ENCODE assay signal across 9 cellular contexts in genomic region chr11:114060402-114061052, GRCh38. TPM values are rescaled to one million over a fixed set of nuclear protein-coding genes. Genes with fewer than 3 reads are reported as not detected.
A peak's percentile ranks its signal among the peaks of the same experiment; 100 is the strongest.
DNase-seq lines count a peak whose midpoint lies in the region; ATAC-seq, FAIRE-seq and TF ChIP-seq lines count a peak whose summit lies in the region.
"Had no signal": no experiment of that assay in that cellular context is flagged by ENCODE, and none has a peak within 500 bp of the region (broad histone marks: within the 10 kb centered on the region; RNA-seq: fewer than 3 reads in every experiment).

No MANE protein-coding gene starts in this region.

- H3K36me3 ChIP-seq in RWPE2 (ENCODE audit: low read depth), result peaks cover 41% of the 10 kb centered on the region
- no peaks in the 10 kb centered on the region for H3K36me3 ChIP-seq in HepG2 (replicated peaks in 1 of 2; ENCODE audit: control insufficient read depth in 1 of 2, insufficient read depth in 2 of 2, low read length in 2 of 2)
- H3K36me3 ChIP-seq in subcutaneous abdominal adipose tissue (ENCODE audit: control insufficient read depth in 5 of 5, insufficient read depth in 5 of 5, low read length in 5 of 5), result peaks cover 0 to 26% (median 24%) of the 10 kb centered on the region in 5 donors

- TF ChIP-seq POLR2A in HepG2 (IDR thresholded peaks at IDR 0.05; ENCODE audit: insufficient read depth in 1 of 2, low read depth in 2 of 2, low read length in 2 of 2), result no peak

- DNase-seq in G401 (ENCODE audit: low spot score), result peak; percentile 39
- no peak for DNase-seq in RWPE2 (ENCODE audit: low spot score)
- DNase-seq in HepG2 (ENCODE audit: low spot score), result no peak
- no peak for DNase-seq in GM13977 (ENCODE audit: low spot score)
- DNase-seq in H4 (ENCODE audit: low spot score), result no peak

- H3K4me2 ChIP-seq in HepG2 (ENCODE audit: low read depth, low read length), result peak overlapping the region; percentile 58

- no peak overlapping the region for H2AFZ ChIP-seq in HepG2 (ENCODE audit: low read length)

- intact Hi-C loops in HepG2 (cut with micrococcal nuclease; ENCODE audit: unreplicated experiment), result no loop called here

- POLR2A ChIA-PET in HepG2 (lab: Yijun Ruan, JAX), result no interaction called here

- peaks cover 16% of the 10 kb centered on the region for H3K27me3 ChIP-seq in RWPE2 (ENCODE audit: insufficient read depth, poor library complexity, severe bottlenecking)
- peaks cover 10 to 83% of the 10 kb centered on the region in 2 experiments for H3K27me3 ChIP-seq in HepG2 (ENCODE audit: control insufficient read depth in 1 of 2, insufficient read depth in 2 of 2, low read length in 2 of 2)
- H3K27me3 ChIP-seq in subcutaneous abdominal adipose tissue (ENCODE audit: control insufficient read depth in 5 of 5, insufficient read depth in 4 of 5, low read length in 5 of 5), result no peaks in the 10 kb centered on the region

- peak; percentile 32 for ATAC-seq in RWPE2 (ENCODE audit: low read depth)
- peak; percentile 78 for ATAC-seq in HepG2
- no peak for ATAC-seq in HG03378 (IDR thresholded peaks at IDR 0.05; ENCODE audit: unreplicated experiment)

- no peak for FAIRE-seq in HepG2 (lab: Jason Lieb, UNC)

- 0 out of 2 replicates have a peak, but pooled peaks cover 4% of the 10 kb centered on the region for H4K20me1 ChIP-seq in HepG2 (ENCODE audit: insufficient read depth, low read length)

- CTCF ChIA-PET in HepG2 (lab: Yijun Ruan, JAX; ENCODE audit: low intra/inter-chr PET ratio, low total read pairs), result no interaction called here

- WGBS in HepG2 (ENCODE audit: low lambda C conversion rate), result 1% methylated on average over 26 of the region's 78 CpGs

- H3K9me3 ChIP-seq in RWPE2 (ENCODE audit: severe bottlenecking), result no peaks in the 10 kb centered on the region
- no peaks in the 10 kb centered on the region for H3K9me3 ChIP-seq in HepG2 (ENCODE audit: low read length)
- no peaks in the 10 kb centered on the region for H3K9me3 ChIP-seq in subcutaneous abdominal adipose tissue (ENCODE audit: control insufficient read depth in 5 of 5, low read length in 5 of 5)

- H3K9ac ChIP-seq in HepG2 (ENCODE audit: insufficient read depth, low read depth, low read length) (no peak overlapping the region), subcutaneous abdominal adipose tissue (ENCODE audit: low read length in 5 of 5) (peak overlapping the region in 4 of 5 donors; percentile 80 to 87 (median 82))

- TF ChIP-seq EP300 in HepG2 (IDR thresholded peaks at IDR 0.05; ENCODE audit: low read depth in 2 of 2, low read length in 2 of 2) (no peak), HepG2 (CRISPR knock-in tag; IDR thresholded peaks at IDR 0.05; ENCODE audit: borderline replicate concordance) (no peak)

- no TSS peak for BruUV-seq in HepG2 (replicated peaks; lab: Mats Ljungman, UMichigan)

- H3K27ac ChIP-seq in RWPE2 (ENCODE audit: poor library complexity, severe bottlenecking), result peak overlapping the region; percentile 49
- H3K27ac ChIP-seq in cingulate gyrus (ENCODE audit: low read depth, low read length), result peak overlapping the region; percentile 94
- H3K27ac ChIP-seq in HepG2 (ENCODE audit: extremely low read length, insufficient read depth, low read length), result no peak overlapping the region
- H3K27ac ChIP-seq in subcutaneous abdominal adipose tissue (ENCODE audit: low read depth, low read length), result peak overlapping the region; percentile 86

- no peaks in the 10 kb centered on the region for H3K79me2 ChIP-seq in HepG2 (ENCODE audit: insufficient read depth, low read length)

- TF ChIP-seq CTCF in RWPE2 (IDR thresholded peaks at IDR 0.05; ENCODE audit: poor library complexity, severe bottlenecking), result no peak
- no peak for TF ChIP-seq CTCF in HepG2 (CRISPR knock-in tag; IDR thresholded peaks at IDR 0.05)
- TF ChIP-seq CTCF in GM13977 (IDR thresholded peaks at IDR 0.05; ENCODE audit: extremely low read depth, insufficient read depth, missing control alignments), result no peak

- TF ChIP-seq RAD21 in HepG2 (CRISPR knock-in tag; IDR thresholded peaks at IDR 0.05), result no peak

- H3K4me1 ChIP-seq in RWPE2 (ENCODE audit: insufficient read depth, poor library complexity, severe bottlenecking), result peaks cover 3% of the 10 kb centered on the region
- no peaks in the 10 kb centered on the region for H3K4me1 ChIP-seq in HepG2 (ENCODE audit: insufficient read depth, low read length)
- peaks cover 8 to 57% (median 55%) of the 10 kb centered on the region in 5 donors for H3K4me1 ChIP-seq in subcutaneous abdominal adipose tissue (ENCODE audit: control insufficient read depth in 5 of 5, insufficient read depth in 5 of 5, low read length in 5 of 5)

- H3K4me3 ChIP-seq in RWPE2 (ENCODE audit: severe bottlenecking) (peak overlapping the region; percentile 68), HepG2 (replicated peaks in 1 of 3; ENCODE audit: insufficient read depth in 1 of 3, low read depth in 2 of 3, low read length in 3 of 3) (peak overlapping the region; percentile 21 to 64 (median 39); a peak in 5 of 6 replicates), subcutaneous abdominal adipose tissue (ENCODE audit: low read depth in 1 of 5, low read length in 5 of 5) (peak overlapping the region; percentile 88 to 97 (median 95))

- in situ Hi-C loops in G401 (cut with HindIII; ENCODE audit: low sequenced_read_pairs), result no loop called here
- in situ Hi-C loops in HepG2 (cut with HindIII; ENCODE audit: extremely low pct_ligation_motif_present, low pct_unique_long_range_greater_than_20kb), result no loop called here
- in situ Hi-C loops in GM13977 (cut with MboI; ENCODE audit: low pct_unique_long_range_greater_than_20kb, low sequenced_read_pairs, unreplicated experiment), result no loop called here

TF ChIP-seq in HepG2, 621 proteins besides CTCF, POLR2A, EP300 and RAD21:
- peak; percentile 32; the same call in 1 of the 2 replicates for TF ChIP-seq UBTF (CRISPR knock-in tag; IDR thresholded peaks at IDR 0.05)
- peak; percentile 33 for TF ChIP-seq HNRNPLL (IDR thresholded peaks at IDR 0.05; ENCODE audit: low read depth, low read length, poor library complexity, severe bottlenecking)
- TF ChIP-seq JUNB (CRISPR knock-in tag; IDR thresholded peaks at IDR 0.05; ENCODE audit: borderline replicate concordance), result no peak
- peak; percentile 87; the same call in 1 of the 2 replicates for TF ChIP-seq ZNF800 (CRISPR knock-in tag; IDR thresholded peaks at IDR 0.05)
- no peak for TF ChIP-seq SMAD9 (CRISPR knock-in tag; IDR thresholded peaks at IDR 0.05)
- TF ChIP-seq BCL6 (CRISPR knock-in tag; IDR thresholded peaks at IDR 0.05), result peak; percentile 72; the same call in 1 of the 2 replicates

RNA-seq across cellular contexts. Expression of gene ZBTB16, which starts 1.0 kb away (rescaled TPM):
- total RNA-seq in G401 (2014; rRNA removed; shearing (Covaris generic)), result not detected in 2 replicates
- total RNA-seq in HepG2 (2016; rRNA removed; fragmentation: Illumina TruSeq; extraction: Trizol), result not detected in 2 replicates
- not detected in 2 replicates for total RNA-seq in HepG2 (2016; cell fraction: cytosol; rRNA removed; fragmentation: Illumina TruSeq; extraction: Trizol; ENCODE audit: low read depth)
- not detected in 2 replicates for total RNA-seq in HepG2 (2016; cell fraction: insoluble cytoplasmic fraction; rRNA removed; fragmentation: Illumina TruSeq; extraction: Trizol)
- total RNA-seq in HepG2 (2016; cell fraction: membrane; rRNA removed; fragmentation: Illumina TruSeq; extraction: Trizol), result not detected in 2 replicates
- total RNA-seq in HepG2 (2016; cell fraction: nucleus; rRNA removed; fragmentation: Illumina TruSeq; extraction: Trizol), result not detected in 2 replicates
- polyA plus RNA-seq in HepG2 (2011; rRNA removed), result not detected in 2 replicates
- not detected in 2 replicates for polyA plus RNA-seq in HepG2 (2011; cell fraction: cytosol; rRNA removed)
- polyA plus RNA-seq in HepG2 (2011; cell fraction: nucleus; rRNA removed), result not detected in 2 replicates
- not detected in 2 replicates for polyA plus RNA-seq in HepG2 (2012)
- not detected in 2 replicates for polyA plus RNA-seq in HepG2 (2016; cell fraction: cytosol; fragmentation: Illumina TruSeq; extraction: Trizol; ENCODE audit: low read depth)
- not detected in 2 replicates for polyA plus RNA-seq in HepG2 (2016; cell fraction: insoluble cytoplasmic fraction; fragmentation: Illumina TruSeq; extraction: Trizol; ENCODE audit: low read depth)
- polyA plus RNA-seq in HepG2 (2016; cell fraction: membrane; fragmentation: Illumina TruSeq; extraction: Trizol; ENCODE audit: low read depth), result not detected in 2 replicates
- polyA plus RNA-seq in HepG2 (2016; cell fraction: nucleus; fragmentation: Illumina TruSeq; extraction: Trizol; ENCODE audit: insufficient read depth, low read depth), result not detected in 2 replicates
- polyA minus RNA-seq in HepG2 (2011; rRNA and poly(A)+ RNA removed; ENCODE audit: low replicate concordance), result not detected in 2 replicates
- not detected in 2 replicates for polyA minus RNA-seq in HepG2 (2011; cell fraction: cytosol; rRNA and poly(A)+ RNA removed)
- not detected in 2 replicates for polyA minus RNA-seq in HepG2 (2011; cell fraction: nucleus; rRNA and poly(A)+ RNA removed)
- total RNA-seq in H4 (2014; rRNA removed; shearing (Covaris generic)), result not detected in 2 replicates
- total RNA-seq: NCI-H460 had no signal

Comparison
In these comparisons a context has a peak if more than half of its experiments do, and no peak if none do; other contexts are left out.
1. H3K4me3 ChIP-seq: peak in every context shown above with its lines; median percentile 95 in subcutaneous abdominal adipose tissue; 68 in RWPE2; 39 in HepG2.